ENCODE assay signal across 14 cellular contexts in the genomic region with DNA sequence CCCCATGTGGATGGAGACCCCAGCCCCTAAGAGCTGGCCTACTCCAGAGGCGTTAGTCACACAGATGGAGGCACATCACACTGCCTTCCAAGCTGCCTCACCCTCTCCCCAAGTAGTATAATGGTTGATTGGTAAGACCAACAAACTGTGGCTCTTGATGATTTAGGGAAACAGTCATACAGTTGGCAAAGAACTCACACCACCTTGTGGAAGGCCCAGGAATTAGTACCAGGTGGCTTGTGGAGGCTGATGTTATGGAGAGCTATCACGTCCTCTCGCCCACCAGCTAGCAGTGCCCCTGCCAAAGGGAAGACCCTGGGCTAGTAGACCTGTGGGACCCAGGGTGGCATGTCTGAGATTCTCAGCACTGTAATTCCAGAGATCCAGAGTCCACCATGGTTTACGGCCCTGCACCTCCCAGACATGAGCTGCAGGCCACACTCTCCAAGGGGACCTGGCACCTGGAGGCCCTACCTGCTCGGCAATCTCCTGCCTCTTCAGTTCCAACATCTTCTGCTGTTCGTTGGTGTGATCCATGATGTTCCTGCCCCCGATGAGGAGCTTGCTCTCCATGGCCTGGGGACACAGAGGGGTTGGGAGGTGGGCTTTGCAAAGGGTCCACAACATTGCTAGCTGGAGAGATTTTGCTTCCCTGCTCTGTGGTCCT. TPM values are rescaled to one million over a fixed set of nuclear protein-coding genes. Genes with fewer than 3 reads are reported as not detected.
DNase-seq lines count a peak whose midpoint lies in the region; ATAC-seq, FAIRE-seq and TF ChIP-seq lines count a peak whose summit lies in the region.
"Had no signal": no experiment of that assay in that cellular context is flagged by ENCODE, and none has a peak within 500 bp of the region (broad histone marks: within the 10 kb centered on the region; RNA-seq: fewer than 3 reads in every experiment).

No MANE protein-coding gene starts in this region.

- H3K4me2 ChIP-seq in Loucy (ENCODE audit: low read depth, low read length, poor library complexity, severe bottlenecking) (no peak overlapping the region), K562 (ENCODE audit: insufficient read depth, low read length) (no peak overlapping the region)

- no peak for FAIRE-seq in K562 (lab: Jason Lieb, UNC)

- no peaks in the 10 kb centered on the region for H3K79me2 ChIP-seq in Loucy (ENCODE audit: insufficient read depth, low read length)
- no peaks in the 10 kb centered on the region for H3K79me2 ChIP-seq in K562 (ENCODE audit: control insufficient read depth, insufficient read depth, low read length)

- no peak for ATAC-seq in right cardiac atrium
- peak; percentile 32; the same call in 2 of the 3 replicates for ATAC-seq in K562
- ATAC-seq in stimulated activated effector memory CD8-positive, alpha-beta T cell treated with anti-CD3 and anti-CD28 coated beads, Interleukin-12 subunit alpha, Interleukin-12 subunit beta, amount 100 ng/mL, for 72 hours: peak; percentile 3
- no peak for ATAC-seq in HG02798 (IDR thresholded peaks at IDR 0.05; ENCODE audit: poor library complexity, unreplicated experiment)

- H3F3A ChIP-seq in Loucy (ENCODE audit: low read depth): no peaks in the 10 kb centered on the region

- no peak for TF ChIP-seq EP300 in K562 (IDR thresholded peaks at IDR 0.05; ENCODE audit: low read length)

- H3K9me1 ChIP-seq in K562 (ENCODE audit: control insufficient read depth, insufficient read depth, low read length): peaks cover 3% of the 10 kb centered on the region

- H3K9me3 Mint-ChIP-seq in stimulated activated effector memory CD8-positive, alpha-beta T cell treated with anti-CD3 and anti-CD28 coated beads, Interleukin-12 subunit alpha, Interleukin-12 subunit beta, amount 100 ng/mL, for 72 hours: no peaks in the 10 kb centered on the region
- H3K9me3 Mint-ChIP-seq in osteocyte (ENCODE audit: unreplicated experiment): no peaks in the 10 kb centered on the region

- TF ChIP-seq RAD21 in K562 (CRISPR knock-in tag; conservative IDR thresholded peaks at IDR 0.05 in 1 of 2, IDR thresholded peaks at IDR 0.05 in 1 of 2): peak in 1 of 2 experiments; percentile 25; a peak in 2 of 4 replicates

- H3K27me3 Mint-ChIP-seq in osteocyte (ENCODE audit: unreplicated experiment): no peaks in the 10 kb centered on the region

- intact Hi-C loops in right cardiac atrium (cut with DNase I): loop anchor here in 1 of 4 donors (10.0 kb wide), 1 partner anchor 101 kb away; no protein-coding TSS in a partner anchor
- intact Hi-C loops in K562 (cut with micrococcal nuclease): no loop called here

- H3K36me3 ChIP-seq in cardiac muscle cell (no peaks in the 10 kb centered on the region), Loucy (ENCODE audit: insufficient read depth, low read length) (no peaks in the 10 kb centered on the region), K562 (ENCODE audit: control insufficient read depth, insufficient read depth, low read length) (no peaks in the 10 kb centered on the region)
- H3K36me3 ChIP-seq: prostate gland had no signal

- TF ChIP-seq POLR2A in K562 (conservative IDR thresholded peaks at IDR 0.05): no peak

- in situ Hi-C loops in K562 (cut with MboI): no loop called here

- POLR2A ChIA-PET in K562 (lab: Yijun Ruan, JAX): interaction anchor here (0.6 to 0.8 kb wide), 2 partner anchors 9 to 184 kb away, joined by 3 read pairs; no protein-coding TSS in a partner anchor

- H2AFZ ChIP-seq in Loucy (ENCODE audit: low read length): no peak overlapping the region
- H2AFZ ChIP-seq in K562 (ENCODE audit: low read depth, low read length): no peak overlapping the region

- CTCF ChIA-PET in K562 (lab: Yijun Ruan, JAX; ENCODE audit: low intra/inter-chr PET ratio): interaction anchor here (0.6 to 1.9 kb wide), 2 partner anchors 104 to 188 kb away, joined by 4 to 6 read pairs; no protein-coding TSS in a partner anchor

- H3K27ac ChIP-seq in cardiac muscle cell (no peak overlapping the region), right cardiac atrium (ENCODE audit: low read length) (no peak overlapping the region), K562 (ENCODE audit: extremely low read depth, low read depth, low read length) (no peak overlapping the region)
- H3K27ac ChIP-seq: prostate gland had no signal

- H3K9me3 ChIP-seq in cardiac muscle cell (ENCODE audit: low read depth): no peaks in the 10 kb centered on the region
- no peaks in the 10 kb centered on the region for H3K9me3 ChIP-seq in right cardiac atrium (ENCODE audit: control insufficient read depth, low read length)
- H3K9me3 ChIP-seq in Loucy (ENCODE audit: insufficient read depth, low read depth, low read length): no peaks in the 10 kb centered on the region
- H3K9me3 ChIP-seq in K562 (replicated peaks; ENCODE audit: control insufficient read depth, insufficient read depth, low read depth, low read length): no peaks in the 10 kb centered on the region
- H3K9me3 ChIP-seq: prostate gland had no signal

- peaks cover 6% of the 10 kb centered on the region for H3K36me3 Mint-ChIP-seq in stimulated activated effector memory CD8-positive, alpha-beta T cell treated with anti-CD3 and anti-CD28 coated beads, Interleukin-12 subunit alpha, Interleukin-12 subunit beta, amount 100 ng/mL, for 72 hours
- H3K36me3 Mint-ChIP-seq in osteocyte (ENCODE audit: unreplicated experiment): peaks cover 8% of the 10 kb centered on the region

- TF ChIP-seq CTCF in cardiac muscle cell (IDR thresholded peaks at IDR 0.05; ENCODE audit: low read depth, low read length) (peak; percentile 8), Loucy (conservative IDR thresholded peaks at IDR 0.05; ENCODE audit: low read length) (peak; percentile 58), K562 (IDR thresholded peaks at IDR 0.05 in 2 of 3, conservative IDR thresholded peaks at IDR 0.05 in 1 of 3; ENCODE audit: insufficient read depth in 2 of 3, low read depth in 1 of 3, low read length in 3 of 3) (peak; percentile 21 to 46 (median 24); a peak in 4 of 6 replicates), osteocyte (IDR thresholded peaks at IDR 0.05) (no peak)

- no peak overlapping the region for H3K9ac ChIP-seq in Loucy (ENCODE audit: low read depth, low read length, poor library complexity, severe bottlenecking)
- H3K9ac ChIP-seq in K562 (ENCODE audit: insufficient read depth in 1 of 2, low read depth in 2 of 2, low read length in 2 of 2): peak overlapping the region in 1 of 2 experiments; percentile 65; a peak in 1 of 4 replicates

- BruUV-seq in K562 (replicated peaks; lab: Mats Ljungman, UMichigan): no TSS peak

- no peak overlapping the region for H3K4me3 Mint-ChIP-seq in stimulated activated effector memory CD8-positive, alpha-beta T cell treated with anti-CD3 and anti-CD28 coated beads, Interleukin-12 subunit alpha, Interleukin-12 subunit beta, amount 100 ng/mL, for 72 hours
- H3K4me3 Mint-ChIP-seq in osteocyte (ENCODE audit: unreplicated experiment): no peak overlapping the region

- peaks cover 3% of the 10 kb centered on the region for H3K4me1 Mint-ChIP-seq in stimulated activated effector memory CD8-positive, alpha-beta T cell treated with anti-CD3 and anti-CD28 coated beads, Interleukin-12 subunit alpha, Interleukin-12 subunit beta, amount 100 ng/mL, for 72 hours
- peaks cover 1% of the 10 kb centered on the region for H3K4me1 Mint-ChIP-seq in osteocyte (ENCODE audit: unreplicated experiment)

- peak overlapping the region; percentile 52 for H3K27ac Mint-ChIP-seq in stimulated activated effector memory CD8-positive, alpha-beta T cell treated with anti-CD3 and anti-CD28 coated beads, Interleukin-12 subunit alpha, Interleukin-12 subunit beta, amount 100 ng/mL, for 72 hours
- no peak overlapping the region for H3K27ac Mint-ChIP-seq in osteocyte (ENCODE audit: unreplicated experiment)

- WGBS in right cardiac atrium: 88% methylated on average over 7 of the region's 7 CpGs
- 40% methylated on average over 7 of the region's 7 CpGs for WGBS in K562 (ENCODE audit: insufficient coverage, low coverage, missing lambda C conversion rate)

- peaks cover 5% of the 10 kb centered on the region for H3K27me3 ChIP-seq in cardiac muscle cell
- H3K27me3 ChIP-seq in right cardiac atrium (ENCODE audit: control insufficient read depth, insufficient read depth): no peaks in the 10 kb centered on the region
- H3K27me3 ChIP-seq in Loucy (ENCODE audit: insufficient read depth, low read length, poor library complexity, severe bottlenecking): no peaks in the 10 kb centered on the region
- H3K27me3 ChIP-seq in K562 (ENCODE audit: control insufficient read depth in 2 of 2, insufficient read depth in 2 of 2, low read length in 2 of 2): no peaks in the 10 kb centered on the region

- H3K4me1 ChIP-seq in cardiac muscle cell (ENCODE audit: low read depth) (no peaks in the 10 kb centered on the region), right cardiac atrium (ENCODE audit: control insufficient read depth, insufficient read depth, low read length) (peaks cover 5% of the 10 kb centered on the region), Loucy (ENCODE audit: insufficient read depth, low read length, poor library complexity, severe bottlenecking) (no peaks in the 10 kb centered on the region), K562 (replicated peaks in 1 of 2; ENCODE audit: control insufficient read depth in 2 of 2, insufficient read depth in 2 of 2, low read length in 2 of 2) (peaks cover 0 to 8% of the 10 kb centered on the region in 2 experiments; a peak in 2 of 5 replicates)
- H3K4me1 ChIP-seq: prostate gland had no signal

- H3K4me3 ChIP-seq in cardiac muscle cell: no peak overlapping the region
- H3K4me3 ChIP-seq in right cardiac atrium (ENCODE audit: low read length): no peak overlapping the region
- H3K4me3 ChIP-seq in Loucy (ENCODE audit: low read length, poor library complexity, severe bottlenecking): no peak overlapping the region
- H3K4me3 ChIP-seq in K562: no peak overlapping the region
- H3K4me3 ChIP-seq: prostate gland had no signal

- H4K20me1 ChIP-seq in Loucy (ENCODE audit: insufficient read depth, low read length, poor library complexity, severe bottlenecking) (no peaks in the 10 kb centered on the region), K562 (replicated peaks; ENCODE audit: control insufficient read depth, insufficient read depth, low read length) (peaks cover 10% of the 10 kb centered on the region; the same call in 1 of the 2 replicates)

- DNase-seq in cardiac muscle cell (ENCODE audit: low read depth in 1 of 2, low spot score in 1 of 2) (no peak), right cardiac atrium (no peak), K562 (ENCODE audit: extremely low read depth in 1 of 4, low spot score in 3 of 4) (no peak), osteocyte (ENCODE audit: extremely low spot score, unreplicated experiment) (no peak), ecto neural progenitor cell (ENCODE audit: low spot score) (no peak)
- DNase-seq in stimulated activated effector memory CD8-positive, alpha-beta T cell treated with anti-CD3 and anti-CD28 coated beads, Interleukin-12 subunit alpha, Interleukin-12 subunit beta, amount 100 ng/mL, for 72 hours (ENCODE audit: low spot score in 2 of 2): no peak
- DNase-seq: activated T-cell treated with anti-CD3 and anti-CD28 coated beads, Interleukin-2, amount 50 U/mL, for 1 hour; dermis blood vessel endothelial cell; foreskin melanocyte; midbrain; NCI-H187 had no signal

- no peaks in the 10 kb centered on the region for H3K9me2 ChIP-seq in Loucy (replicated peaks; ENCODE audit: low read depth, low read length)

RNA-seq across cellular contexts. Expression of a gene that starts 26.3 kb away (rescaled TPM):
- total RNA-seq in cardiac muscle cell: 5.6 and 6.3 TPM in 2 replicates
- polyA plus RNA-seq in cardiac muscle cell: 4.3 and 5.4 TPM in 2 replicates
- total RNA-seq in right cardiac atrium: 1 to 10 TPM; 4.0 to 6.7 (median 4.9) TPM
- 3.1 TPM for polyA plus RNA-seq in right cardiac atrium
- 12.0 and 22.8 TPM in 2 replicates for total RNA-seq in K562 (2011; cell fraction: chromatin; rRNA removed; ENCODE audit: low replicate concordance)
- 10.4 and 12.0 TPM in 2 replicates for total RNA-seq in K562 (2011; cell fraction: nucleolus; rRNA removed)
- 8.7 and 9.9 TPM in 2 replicates for total RNA-seq in K562 (2011; cell fraction: nucleoplasm; rRNA removed)
- total RNA-seq in K562 (2014; rRNA removed): 3.3 and 5.9 TPM in 2 replicates
- total RNA-seq in K562 (2014; rRNA removed; fragmentation: Illumina TruSeq; extraction: Trizol): 1.9 and 2.1 TPM in 2 replicates
- 1.6 and 1.8 TPM in 2 replicates for total RNA-seq in K562 (2015; rRNA removed; fragmentation: Illumina TruSeq; extraction: Trizol)
- 6.1 and 6.7 TPM in 2 replicates for total RNA-seq in K562 (2021)
- polyA plus RNA-seq in K562 (2011; rRNA removed): 3.1 and 3.3 TPM in 2 replicates
- 3.2 and 3.9 TPM in 2 replicates for polyA plus RNA-seq in K562 (2011; cell fraction: cytosol; rRNA removed)
- polyA plus RNA-seq in K562 (2011; cell fraction: nucleus; rRNA removed): 2.2 and 3.3 TPM in 2 replicates
- 4.8 and 6.5 TPM in 2 replicates for polyA plus RNA-seq in K562 (2012)
- polyA plus RNA-seq in K562 (2014; fragmentation: Illumina TruSeq; extraction: Trizol): 4.0 and 5.0 TPM in 2 replicates
- polyA plus RNA-seq in K562 (2014; fragmentation: Nextera tagmentation; extraction: Ambion mirVana): under 1 TPM; 0.69 to 0.88 TPM
- 3.3 and 3.4 TPM in 2 replicates for polyA plus RNA-seq in K562 (2014; rRNA removed)
- 3.7 and 6.1 TPM in 2 replicates for polyA minus RNA-seq in K562 (2011; rRNA and poly(A)+ RNA removed)
- 4.3 and 4.5 TPM in 2 replicates for polyA minus RNA-seq in K562 (2011; cell fraction: cytosol; rRNA and poly(A)+ RNA removed)
- 4.4 and 7.3 TPM in 2 replicates for polyA minus RNA-seq in K562 (2011; cell fraction: nucleus; rRNA and poly(A)+ RNA removed)
- total RNA-seq in osteocyte: 29.7 TPM in 2 replicates

Comparison
In these comparisons a context has a peak if more than half of its experiments do, and no peak if none do; other contexts are left out.
1. ATAC-seq: peak in K562 (single experiment) and stimulated activated effector memory CD8-positive, alpha-beta T cell treated with anti-CD3 and anti-CD28 coated beads, Interleukin-12 subunit alpha, Interleukin-12 subunit beta, amount 100 ng/mL, for 72 hours (single experiment); none in right cardiac atrium (0 of 2) and HG02798 (single experiment).